ENCODE assay signal across 19 cellular contexts in genomic region chr4:53931423-53932060, GRCh38.
DNase-seq lines count a peak whose midpoint lies in the region; ATAC-seq and TF ChIP-seq lines count a peak whose summit lies in the region.
"Had no signal": no experiment of that assay in that cellular context is flagged by ENCODE, and none has a peak within 500 bp of the region (broad histone marks: within the 10 kb centered on the region; RNA-seq: fewer than 3 reads in every experiment).

No MANE protein-coding gene starts in this region.

- H3K36me3 Mint-ChIP-seq in HFFc6 (ENCODE audit: low read depth) = no peaks in the 10 kb centered on the region
- no peaks in the 10 kb centered on the region for H3K36me3 Mint-ChIP-seq in activated CD4-positive, alpha-beta T cell treated with anti-CD3 and anti-CD28 coated beads, Interleukin-2, amount 10 ng/mL, durations not matched to agents 7 days and 5 days (ENCODE audit: low read depth)
- H3K36me3 Mint-ChIP-seq in endothelial cell (ENCODE audit: low read depth, unreplicated experiment) = no peaks in the 10 kb centered on the region
- H3K36me3 Mint-ChIP-seq: CD8-positive, alpha-beta T cell had no signal

- CTCF ChIA-PET in activated CD4-positive, alpha-beta T cell treated with anti-CD3 and anti-CD28 coated beads, Interleukin-2, amount 10 ng/mL, durations not matched to agents 7 days and 5 days (lab: Charles Lee) = interaction anchor here (0.7 to 1.4 kb wide), 2 partner anchors 14 to 303 kb away, joined by 3 read pairs; no protein-coding TSS in a partner anchor

- peak; percentile 47 for ATAC-seq in SK-N-SH treated with all-trans-retinoic acid at 6 μM for 48 hours
- ATAC-seq: CD8-positive, alpha-beta T cell; Right ventricle myocardium inferior had no signal

- H3K4me1 Mint-ChIP-seq in HFFc6 (ENCODE audit: low read depth) (peaks cover 39% of the 10 kb centered on the region), endothelial cell (ENCODE audit: unreplicated experiment) (no peaks in the 10 kb centered on the region)
- H3K4me1 Mint-ChIP-seq in activated CD4-positive, alpha-beta T cell treated with anti-CD3 and anti-CD28 coated beads, Interleukin-2, amount 10 ng/mL, durations not matched to agents 7 days and 5 days = no peaks in the 10 kb centered on the region

- H3K4me3 Mint-ChIP-seq in HFFc6 (no peak overlapping the region), endothelial cell (ENCODE audit: unreplicated experiment) (no peak overlapping the region)
- H3K4me3 Mint-ChIP-seq in activated CD4-positive, alpha-beta T cell treated with anti-CD3 and anti-CD28 coated beads, Interleukin-2, amount 10 ng/mL, durations not matched to agents 7 days and 5 days = no peak overlapping the region
- H3K4me3 Mint-ChIP-seq: CD8-positive, alpha-beta T cell had no signal

- POLR2A ChIA-PET in activated CD4-positive, alpha-beta T cell treated with anti-CD3 and anti-CD28 coated beads, Interleukin-2, amount 10 ng/mL, durations not matched to agents 7 days and 5 days (lab: Charles Lee) = interaction anchor here (0.5 kb wide), 1 partner anchor 142 kb away, joined by 3 read pairs; no protein-coding TSS in a partner anchor

- no peak for TF ChIP-seq CTCF in HFFc6 (IDR thresholded peaks at IDR 0.05)
- TF ChIP-seq CTCF in fibroblast of pulmonary artery (IDR thresholded peaks at IDR 0.05; ENCODE audit: low read length, missing control alignments) = no peak
- TF ChIP-seq CTCF in endothelial cell (IDR thresholded peaks at IDR 0.05; ENCODE audit: unreplicated experiment) = no peak

- H3K9me3 Mint-ChIP-seq in HFFc6 (peaks cover 4% of the 10 kb centered on the region; the same call in 1 of the 2 replicates), endothelial cell (ENCODE audit: unreplicated experiment) (no peaks in the 10 kb centered on the region)
- H3K9me3 Mint-ChIP-seq in activated CD4-positive, alpha-beta T cell treated with anti-CD3 and anti-CD28 coated beads, Interleukin-2, amount 10 ng/mL, durations not matched to agents 7 days and 5 days = no peaks in the 10 kb centered on the region
- H3K9me3 Mint-ChIP-seq: CD8-positive, alpha-beta T cell had no signal

- no peaks in the 10 kb centered on the region for H3K27me3 Mint-ChIP-seq in HFFc6 (ENCODE audit: insufficient read depth)
- peaks cover 4% of the 10 kb centered on the region for H3K27me3 Mint-ChIP-seq in activated CD4-positive, alpha-beta T cell treated with anti-CD3 and anti-CD28 coated beads, Interleukin-2, amount 10 ng/mL, durations not matched to agents 7 days and 5 days
- peaks cover 2% of the 10 kb centered on the region for H3K27me3 Mint-ChIP-seq in endothelial cell (ENCODE audit: unreplicated experiment)

- H3K27ac Mint-ChIP-seq in HFFc6 (peak overlapping the region; percentile 54), endothelial cell (ENCODE audit: unreplicated experiment) (no peak overlapping the region)
- no peak overlapping the region for H3K27ac Mint-ChIP-seq in activated CD4-positive, alpha-beta T cell treated with anti-CD3 and anti-CD28 coated beads, Interleukin-2, amount 10 ng/mL, durations not matched to agents 7 days and 5 days
- H3K27ac Mint-ChIP-seq: CD8-positive, alpha-beta T cell had no signal

- no peak for DNase-seq in HFFc6
- DNase-seq in fibroblast of pulmonary artery (ENCODE audit: low read depth) = peak; percentile 27
- no peak for DNase-seq in activated CD4-positive, alpha-beta T cell treated with anti-CD3 and anti-CD28 coated beads, Interleukin-2, amount 10 ng/mL, durations not matched to agents 7 days and 5 days
- DNase-seq in C1 segment of cervical spinal cord (lab: John Stamatoyannopoulos, UW) = no peak
- DNase-seq in HT-29 (ENCODE audit: low spot score) = no peak
- no peak for DNase-seq in endothelial cell (ENCODE audit: low spot score)
- DNase-seq: CD8-positive, alpha-beta T cell; DND-41; H7; KG1; NCI-H1105; NCI-H2029 treated with DMSO at 0.1 percent for 48 hours; NCI-H345; NCI-H524 treated with DMSO at 0.1 percent for 48 hours; NCI-H82 had no signal

- H3K4me3 ChIP-seq in fibroblast of pulmonary artery (replicated peaks; ENCODE audit: low read depth, low read length) = no peak overlapping the region
- H3K4me3 ChIP-seq: BLaER1 treated with 17β-estradiol and CSF1 and Interleukin-3, amounts not matched to agents 10 nM and 100 nM; SJSA1 had no signal

TF ChIP-seq in SK-N-SH treated with all-trans-retinoic acid at 6 μM for 48 hours, 23 proteins besides CTCF, POLR2A, EP300 and RAD21:
- TF ChIP-seq ZNF8 (CRISPR knock-in tag; IDR thresholded peaks at IDR 0.05) (no peak), RARB (CRISPR knock-in tag; IDR thresholded peaks at IDR 0.05) (no peak), ISL1 (CRISPR knock-in tag; IDR thresholded peaks at IDR 0.05) (peak; percentile 96), ZFP30 (CRISPR knock-in tag; IDR thresholded peaks at IDR 0.05) (no peak)
- TF ChIP-seq, protein P1, sequence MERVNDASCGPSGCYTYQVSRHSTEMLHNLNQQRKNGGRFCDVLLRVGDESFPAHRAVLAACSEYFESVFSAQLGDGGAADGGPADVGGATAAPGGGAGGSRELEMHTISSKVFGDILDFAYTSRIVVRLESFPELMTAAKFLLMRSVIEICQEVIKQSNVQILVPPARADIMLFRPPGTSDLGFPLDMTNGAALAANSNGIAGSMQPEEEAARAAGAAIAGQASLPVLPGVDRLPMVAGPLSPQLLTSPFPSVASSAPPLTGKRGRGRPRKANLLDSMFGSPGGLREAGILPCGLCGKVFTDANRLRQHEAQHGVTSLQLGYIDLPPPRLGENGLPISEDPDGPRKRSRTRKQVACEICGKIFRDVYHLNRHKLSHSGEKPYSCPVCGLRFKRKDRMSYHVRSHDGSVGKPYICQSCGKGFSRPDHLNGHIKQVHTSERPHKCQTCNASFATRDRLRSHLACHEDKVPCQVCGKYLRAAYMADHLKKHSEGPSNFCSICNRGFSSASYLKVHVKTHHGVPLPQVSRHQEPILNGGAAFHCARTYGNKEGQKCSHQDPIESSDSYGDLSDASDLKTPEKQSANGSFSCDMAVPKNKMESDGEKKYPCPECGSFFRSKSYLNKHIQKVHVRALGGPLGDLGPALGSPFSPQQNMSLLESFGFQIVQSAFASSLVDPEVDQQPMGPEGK (CRISPR knock-in tag; IDR thresholded peaks at IDR 0.05; ENCODE audit: borderline replicate concordance) = no peak
